21 cellular contexts compared by ENCODE assay signal in the genomic region with DNA sequence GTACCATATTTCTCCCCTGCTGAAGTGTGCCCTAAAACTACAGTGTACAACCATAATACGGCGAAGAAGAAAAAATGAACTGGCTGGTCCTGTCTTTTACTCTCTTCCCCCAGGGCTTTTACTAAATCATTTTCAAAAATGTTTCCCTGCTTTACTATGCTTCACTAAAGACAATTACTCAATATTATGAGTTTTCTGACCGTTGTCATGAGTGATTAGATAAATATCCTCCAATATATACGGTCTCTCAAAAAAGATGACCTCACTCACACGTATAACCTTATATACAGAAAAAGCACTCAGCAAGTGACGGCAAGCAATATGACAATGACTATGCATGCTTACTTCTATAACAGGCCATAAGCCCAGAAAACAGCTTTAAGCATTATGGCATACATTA.
"Had no signal": no experiment of that assay in that cellular context is flagged by ENCODE, and none has a peak within 500 bp of the region (broad histone marks: within the 10 kb centered on the region; RNA-seq: fewer than 3 reads in every experiment).

No MANE protein-coding gene starts in this region.

- H3K4me3 ChIP-seq: ascending aorta, esophagus squamous epithelium, tibial artery, vagina had no signal

- FAIRE-seq: endothelial cell of umbilical vein, islet of Langerhans had no signal

- H3K9me3 Mint-ChIP-seq: dendritic cell treated with granulocyte-macrophage colony-stimulating factor and Interleukin-4, amounts not matched to agents 40 ng/mL and 50 ng/mL, for 4 days had no signal

- H3K27ac Mint-ChIP-seq: dendritic cell treated with granulocyte-macrophage colony-stimulating factor and Interleukin-4, amounts not matched to agents 40 ng/mL and 50 ng/mL, for 4 days; nephron progenitor cell had no signal

- H3K27me3 ChIP-seq: ascending aorta, esophagus squamous epithelium, tibial artery, vagina had no signal

- H3K36me3 ChIP-seq: ascending aorta, esophagus squamous epithelium, tibial artery, vagina had no signal

- DNase-seq: activated CD4-positive, alpha-beta T cell treated with anti-CD3 and anti-CD28 coated beads for 1 hour; activated CD4-positive, alpha-beta T cell treated with anti-CD3 and anti-CD28 coated beads, Interleukin-2, amount 50 U/mL, for 4 hours; activated naive CD4-positive, alpha-beta T cell; activated T-cell treated with anti-CD3 and anti-CD28 coated beads for 4 hours; cerebellar nuclear complex; effector CD8-positive, alpha-beta T cell; esophagus squamous epithelium; left cardiac atrium; mesendoderm; nephron progenitor cell; nucleus accumbens; retina; stimulated activated CD4-positive, alpha-beta T cell treated with anti-CD3 and anti-CD28 coated beads, Interleukin-2, amount 100 ng/mL, for 24 hours; stimulated activated naive CD8-positive, alpha-beta T cell treated with anti-CD3 and anti-CD28 coated beads, Interleukin-15, Interleukin-2, amounts not matched to agents 100 U/mL and 50 U/mL, for 24 hours; substantia nigra; tibial artery had no signal

- H3K4me3 Mint-ChIP-seq: dendritic cell treated with granulocyte-macrophage colony-stimulating factor and Interleukin-4, amounts not matched to agents 40 ng/mL and 50 ng/mL, for 4 days; nephron progenitor cell had no signal

- H3K9me3 ChIP-seq: ascending aorta, esophagus squamous epithelium, tibial artery, vagina had no signal

- H3K27me3 Mint-ChIP-seq: dendritic cell treated with granulocyte-macrophage colony-stimulating factor and Interleukin-4, amounts not matched to agents 40 ng/mL and 50 ng/mL, for 4 days had no signal

- ATAC-seq: left cardiac atrium; stimulated activated naive CD8-positive, alpha-beta T cell treated with anti-CD3 and anti-CD28 coated beads, Interleukin-15, Interleukin-2, amounts not matched to agents 100 U/mL and 50 U/mL, for 24 hours had no signal

- H3K27ac ChIP-seq: ascending aorta, esophagus squamous epithelium, tibial artery, vagina had no signal
